38 cellular contexts compared by ENCODE assay signal in genomic region chr15:81093961-81094360, GRCh38. TPM values are rescaled to one million over a fixed set of nuclear protein-coding genes. Genes with fewer than 3 reads are reported as not detected.
"Had no signal": no experiment of that assay in that cellular context is flagged by ENCODE, and none has a peak within 500 bp of the region (broad histone marks: within the 10 kb centered on the region; RNA-seq: fewer than 3 reads in every experiment).

No MANE protein-coding gene starts in this region.

- H3K36me3 Mint-ChIP-seq: activated naive CD4-positive, alpha-beta T cell treated with anti-CD3 and anti-CD28 coated beads, Interleukin-2, amount 10 ng/mL, durations not matched to agents 7 days and 5 days; activated naive CD4-positive, alpha-beta T cell treated with anti-CD3 and anti-CD28 coated beads, Interleukin-2, amount 50 U/mL, for 24 hours; activated naive CD4-positive, alpha-beta T cell treated with anti-CD3 and anti-CD28 coated beads, Interleukin-2, amount 50 U/mL, for 72 hours; activated naive CD8-positive, alpha-beta T cell; activated naive CD8-positive, alpha-beta T cell treated with anti-CD3 and anti-CD28 coated beads for 36 hours; activated naive CD8-positive, alpha-beta T cell treated with anti-CD3 and anti-CD28 coated beads, Interleukin-2, amount 10 ng/mL, durations not matched to agents 7 days and 5 days; brain had no signal

- H3K9me3 Mint-ChIP-seq: activated naive CD4-positive, alpha-beta T cell treated with anti-CD3 and anti-CD28 coated beads for 36 hours; activated naive CD4-positive, alpha-beta T cell treated with anti-CD3 and anti-CD28 coated beads, Interleukin-2, amount 10 ng/mL, durations not matched to agents 7 days and 5 days; activated naive CD4-positive, alpha-beta T cell treated with anti-CD3 and anti-CD28 coated beads, Interleukin-2, amount 50 U/mL, for 24 hours; activated naive CD4-positive, alpha-beta T cell treated with anti-CD3 and anti-CD28 coated beads, Interleukin-2, amount 50 U/mL, for 72 hours; activated naive CD8-positive, alpha-beta T cell treated with anti-CD3 and anti-CD28 coated beads for 36 hours; activated naive CD8-positive, alpha-beta T cell treated with anti-CD3 and anti-CD28 coated beads, Interleukin-2, amount 10 ng/mL, durations not matched to agents 7 days and 5 days; activated naive CD8-positive, alpha-beta T cell treated with anti-CD3 and anti-CD28 coated beads, Interleukin-2, amount 50 U/mL, for 24 hours; activated T-cell treated with anti-CD3 and anti-CD28 coated beads, Interleukin-2, amount 50 U/mL, for 24 hours; activated T-cell treated with anti-CD3 and anti-CD28 coated beads, Interleukin-2, amount 50 U/mL, for 4 hours; activated T-cell treated with anti-CD3 and anti-CD28 coated beads, Interleukin-2, amount 50 U/mL, for 72 hours; activated T-helper 1 cell treated with anti-CD3 and anti-CD28 coated beads, Interleukin-12 subunit alpha, Interleukin-12 subunit beta, Interleukin-2, Interleukin-4 antibody, amounts not matched to agents 30 ng/mL and 10 ng/mL and 1 ng/mL, durations not matched to agents 14 hours and 24 hours and 36 hours; activated T-helper 17 cell treated with anti-CD3 and anti-CD28 coated beads, Interleukin-2, amount 50 U/mL, for 72 hours; central memory CD8-positive, alpha-beta T cell had no signal

- H3K27me3 ChIP-seq: adrenal gland, ascending aorta, body of pancreas, brain microvascular endothelial cell, breast epithelium, cardiac muscle cell had no signal

- H3K36me3 ChIP-seq: adrenal gland, ascending aorta, brain microvascular endothelial cell, breast epithelium, cardiac muscle cell had no signal

- DNase-seq: activated effector memory CD4-positive, alpha-beta T cell treated with anti-CD3 and anti-CD28 coated beads, Interleukin-2, amount 50 U/mL, for 16 hours; activated effector memory CD4-positive, alpha-beta T cell treated with Interleukin-2 at 50 U/mL for 16 hours; activated gamma-delta T cell; activated gamma-delta T cell treated with Interleukin-2 at 50 U/mL for 16 hours; activated naive CD4-positive, alpha-beta T cell; activated naive CD4-positive, alpha-beta T cell treated with anti-CD3 and anti-CD28 coated beads for 36 hours; activated naive CD4-positive, alpha-beta T cell treated with anti-CD3 and anti-CD28 coated beads, Interleukin-2, amount 10 ng/mL, durations not matched to agents 7 days and 5 days; activated naive CD4-positive, alpha-beta T cell treated with anti-CD3 and anti-CD28 coated beads, Interleukin-2, amount 50 U/mL, for 16 hours; activated naive CD4-positive, alpha-beta T cell treated with Interleukin-2 at 50 U/mL for 16 hours; activated naive CD8-positive, alpha-beta T cell treated with anti-CD3 and anti-CD28 coated beads for 36 hours; activated naive CD8-positive, alpha-beta T cell treated with anti-CD3 and anti-CD28 coated beads, Interleukin-2, amount 10 ng/mL, durations not matched to agents 7 days and 5 days; activated naive CD8-positive, alpha-beta T cell treated with anti-CD3 and anti-CD28 coated beads, Interleukin-2, amount 50 U/mL, for 24 hours; activated T-cell treated with anti-CD3 and anti-CD28 coated beads, Interleukin-2, amount 50 U/mL, for 1 hour; activated T-cell treated with anti-CD3 and anti-CD28 coated beads, Interleukin-2, amount 50 U/mL, for 24 hours; activated T-cell treated with anti-CD3 and anti-CD28 coated beads, Interleukin-2, amount 50 U/mL, for 4 hours; activated T-cell treated with anti-CD3 and anti-CD28 coated beads, Interleukin-2, amount 50 U/mL, for 48 hours; activated T-cell treated with anti-CD3 and anti-CD28 coated beads, Interleukin-2, amount 50 U/mL, for 72 hours; adrenal gland; amniotic stem cell; amygdala; anterior cingulate cortex; aorta; body of pancreas; brain microvascular endothelial cell; caudate nucleus; central memory CD4-positive, alpha-beta T cell; cerebellar nuclear complex had no signal

- ATAC-seq: activated naive CD4-positive, alpha-beta T cell treated with anti-CD3 and anti-CD28 coated beads, Interleukin-2, amount 50 U/mL, for 72 hours; activated naive CD8-positive, alpha-beta T cell treated with anti-CD3 and anti-CD28 coated beads, Interleukin-2, amount 50 U/mL, for 24 hours; activated T-cell treated with anti-CD3 and anti-CD28 coated beads, Interleukin-2, amount 50 U/mL, for 4 hours; activated T-cell treated with anti-CD3 and anti-CD28 coated beads, Interleukin-2, amount 50 U/mL, for 72 hours; activated T-helper 17 cell treated with anti-CD3 and anti-CD28 coated beads, Interleukin-2, amount 50 U/mL, for 72 hours; body of pancreas had no signal

- H3K4me3 Mint-ChIP-seq: activated naive CD4-positive, alpha-beta T cell treated with anti-CD3 and anti-CD28 coated beads for 36 hours; activated naive CD4-positive, alpha-beta T cell treated with anti-CD3 and anti-CD28 coated beads, Interleukin-2, amount 10 ng/mL, durations not matched to agents 7 days and 5 days; activated naive CD4-positive, alpha-beta T cell treated with anti-CD3 and anti-CD28 coated beads, Interleukin-2, amount 50 U/mL, for 24 hours; activated naive CD8-positive, alpha-beta T cell; activated naive CD8-positive, alpha-beta T cell treated with anti-CD3 and anti-CD28 coated beads for 36 hours; activated naive CD8-positive, alpha-beta T cell treated with anti-CD3 and anti-CD28 coated beads, Interleukin-2, amount 10 ng/mL, durations not matched to agents 7 days and 5 days; activated naive CD8-positive, alpha-beta T cell treated with anti-CD3 and anti-CD28 coated beads, Interleukin-2, amount 50 U/mL, for 24 hours; activated T-cell treated with anti-CD3 and anti-CD28 coated beads, Interleukin-2, amount 50 U/mL, for 24 hours; activated T-cell treated with anti-CD3 and anti-CD28 coated beads, Interleukin-2, amount 50 U/mL, for 4 hours; activated T-cell treated with anti-CD3 and anti-CD28 coated beads, Interleukin-2, amount 50 U/mL, for 72 hours; activated T-helper 1 cell treated with anti-CD3 and anti-CD28 coated beads, Interleukin-12 subunit alpha, Interleukin-12 subunit beta, Interleukin-2, Interleukin-4 antibody, amounts not matched to agents 30 ng/mL and 10 ng/mL and 1 ng/mL, durations not matched to agents 14 hours and 24 hours and 36 hours; activated T-helper 17 cell treated with anti-CD3 and anti-CD28 coated beads, Interleukin-2, amount 50 U/mL, for 72 hours; brain; central memory CD8-positive, alpha-beta T cell had no signal

- H3K27ac Mint-ChIP-seq: activated naive CD4-positive, alpha-beta T cell treated with anti-CD3 and anti-CD28 coated beads for 36 hours; activated naive CD4-positive, alpha-beta T cell treated with anti-CD3 and anti-CD28 coated beads, Interleukin-2, amount 10 ng/mL, durations not matched to agents 7 days and 5 days; activated naive CD4-positive, alpha-beta T cell treated with anti-CD3 and anti-CD28 coated beads, Interleukin-2, amount 50 U/mL, for 24 hours; activated naive CD4-positive, alpha-beta T cell treated with anti-CD3 and anti-CD28 coated beads, Interleukin-2, amount 50 U/mL, for 72 hours; activated naive CD8-positive, alpha-beta T cell; activated naive CD8-positive, alpha-beta T cell treated with anti-CD3 and anti-CD28 coated beads for 36 hours; activated naive CD8-positive, alpha-beta T cell treated with anti-CD3 and anti-CD28 coated beads, Interleukin-2, amount 10 ng/mL, durations not matched to agents 7 days and 5 days; activated naive CD8-positive, alpha-beta T cell treated with anti-CD3 and anti-CD28 coated beads, Interleukin-2, amount 50 U/mL, for 24 hours; activated T-cell treated with anti-CD3 and anti-CD28 coated beads, Interleukin-2, amount 50 U/mL, for 24 hours; activated T-cell treated with anti-CD3 and anti-CD28 coated beads, Interleukin-2, amount 50 U/mL, for 72 hours; activated T-helper 1 cell treated with anti-CD3 and anti-CD28 coated beads, Interleukin-12 subunit alpha, Interleukin-12 subunit beta, Interleukin-2, Interleukin-4 antibody, amounts not matched to agents 30 ng/mL and 10 ng/mL and 1 ng/mL, durations not matched to agents 14 hours and 24 hours and 36 hours; activated T-helper 17 cell treated with anti-CD3 and anti-CD28 coated beads, Interleukin-2, amount 50 U/mL, for 72 hours; brain had no signal

- H3K4me3 ChIP-seq: adrenal gland, ascending aorta, body of pancreas, breast epithelium, cardiac muscle cell had no signal

- H3K27ac ChIP-seq: adrenal gland, ascending aorta, body of pancreas, brain microvascular endothelial cell, breast epithelium, cardiac muscle cell had no signal

- H3K4me1 Mint-ChIP-seq: activated T-helper 17 cell treated with anti-CD3 and anti-CD28 coated beads, Interleukin-2, amount 50 U/mL, for 72 hours; central memory CD8-positive, alpha-beta T cell had no signal

- H3K9me3 ChIP-seq: adrenal gland, ascending aorta, body of pancreas, breast epithelium had no signal

- H3K4me1 ChIP-seq: ascending aorta, breast epithelium had no signal

RNA-seq across cellular contexts. Expression of gene CFAP161, which starts 40.1 kb away (rescaled TPM):
- total RNA-seq: activated naive CD4-positive, alpha-beta T cell treated with anti-CD3 and anti-CD28 coated beads for 36 hours; activated naive CD4-positive, alpha-beta T cell treated with anti-CD3 and anti-CD28 coated beads, Interleukin-2, amount 50 U/mL, for 72 hours; activated naive CD8-positive, alpha-beta T cell treated with anti-CD3 and anti-CD28 coated beads for 36 hours; activated naive CD8-positive, alpha-beta T cell treated with anti-CD3 and anti-CD28 coated beads, Interleukin-2, amount 10 ng/mL, durations not matched to agents 7 days and 5 days; activated T-cell treated with anti-CD3 and anti-CD28 coated beads, Interleukin-2, amount 50 U/mL, for 4 hours; activated T-helper 1 cell treated with anti-CD3 and anti-CD28 coated beads, Interleukin-12 subunit alpha, Interleukin-12 subunit beta, Interleukin-2, Interleukin-4 antibody, amounts not matched to agents 30 ng/mL and 10 ng/mL and 1 ng/mL, durations not matched to agents 14 hours and 24 hours and 36 hours; ascending aorta; body of pancreas; cardiac muscle cell; chondrocyte had no signal
- polyA plus RNA-seq: aorta, cardiac muscle cell had no signal
